In the genomic region with DNA sequence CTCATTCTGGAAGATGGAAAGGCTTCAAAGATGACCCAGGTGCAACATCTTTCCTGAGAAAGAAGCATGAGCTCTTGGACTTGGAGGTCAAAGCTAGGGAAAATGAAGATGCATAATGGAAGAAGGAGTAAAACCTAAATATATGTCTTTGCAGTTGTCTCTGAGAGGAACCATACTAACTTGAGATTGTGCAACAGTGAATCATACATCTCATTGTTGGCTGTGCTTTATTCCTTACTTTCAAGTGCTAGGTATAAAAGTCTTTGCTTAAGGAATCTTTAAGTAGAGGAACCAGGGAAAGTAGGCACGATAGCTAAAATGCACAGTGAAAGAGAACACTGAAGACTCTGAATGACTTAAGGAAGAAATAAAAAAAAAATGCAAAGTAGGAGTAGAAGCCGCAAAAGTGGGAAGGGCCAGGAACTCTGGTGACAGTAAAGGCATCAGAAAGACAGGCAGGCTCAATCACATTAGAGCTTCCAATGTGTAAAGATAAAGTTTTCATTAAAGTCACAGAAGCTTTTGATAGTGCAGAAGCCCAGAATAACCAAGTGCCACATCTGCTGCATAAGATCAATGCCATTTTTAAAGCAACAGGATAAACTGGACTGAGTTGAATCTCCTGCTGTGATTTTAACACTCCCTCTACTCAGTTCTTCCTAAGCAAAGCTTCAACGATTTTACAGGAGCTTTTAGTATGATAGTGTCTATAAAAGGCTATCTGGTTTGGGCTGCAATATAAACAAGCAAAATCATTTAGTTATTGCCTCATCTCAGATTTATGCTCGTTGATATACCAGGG, we compare ENCODE assay signal across 32 cellular contexts.
DNase-seq lines count a peak whose midpoint lies in the region; ATAC-seq and TF ChIP-seq lines count a peak whose summit lies in the region.
"Had no signal": no experiment of that assay in that cellular context is flagged by ENCODE, and none has a peak within 500 bp of the region (broad histone marks: within the 10 kb centered on the region; RNA-seq: fewer than 3 reads in every experiment).

No MANE protein-coding gene starts in this region.

- H4K8ac ChIP-seq in neuronal stem cell (ENCODE audit: low read depth, low read length) = no peak overlapping the region

- H2AK5ac ChIP-seq in neuronal stem cell (ENCODE audit: low read depth, low read length) = no peak overlapping the region

- H4K91ac ChIP-seq in neuronal stem cell (ENCODE audit: low read depth, low read length, poor library complexity) = no peak overlapping the region

- peaks cover under 1% of the 10 kb centered on the region for H3K36me3 Mint-ChIP-seq in progenitor cell of endocrine pancreas (ENCODE audit: insufficient read depth)
- H3K36me3 Mint-ChIP-seq: activated naive CD8-positive, alpha-beta T cell; naive thymus-derived CD8-positive, alpha-beta T cell; T-cell had no signal

- H3K4me2 ChIP-seq in neuronal stem cell (ENCODE audit: insufficient read depth, low read length, poor library complexity, severe bottlenecking) = no peak overlapping the region
- H3K4me2 ChIP-seq: KMS-11 had no signal

- no peak overlapping the region for H2AFZ ChIP-seq in neuronal stem cell (ENCODE audit: low read length)

- no peak for TF ChIP-seq CTCF in epithelial cell of esophagus (IDR thresholded peaks at IDR 0.05; ENCODE audit: insufficient read depth, low read depth, low read length, missing control alignments)
- no peak for TF ChIP-seq CTCF in progenitor cell of endocrine pancreas (IDR thresholded peaks at IDR 0.05; ENCODE audit: unreplicated experiment)

- no peaks in the 10 kb centered on the region for H3K36me3 ChIP-seq in neuronal stem cell (replicated peaks in 1 of 2; ENCODE audit: control insufficient read depth in 2 of 2, insufficient read depth in 2 of 2, low read length in 2 of 2)
- H3K36me3 ChIP-seq: ascending aorta; BLaER1 treated with 17β-estradiol and CSF1 and Interleukin-3, amounts not matched to agents 10 nM and 100 nM; esophagus muscularis mucosa; gastroesophageal sphincter; suprapubic skin; WERI-Rb-1 had no signal

- WGBS in neuronal stem cell (ENCODE audit: extremely low coverage in 2 of 2, insufficient read length in 2 of 2, insufficient replicate concordance in 1 of 2), 2 donors = no CpG with 5 or more reads among the region's 4 CpGs

- H2BK15ac ChIP-seq in neuronal stem cell (ENCODE audit: low read length) = no peak overlapping the region

- peaks cover 31% of the 10 kb centered on the region for H3K4me1 Mint-ChIP-seq in progenitor cell of endocrine pancreas (ENCODE audit: low read depth)
- H3K4me1 Mint-ChIP-seq: activated CD4-positive, alpha-beta T cell treated with anti-CD3 and anti-CD28 coated beads, Interleukin-2, amount 10 ng/mL, durations not matched to agents 24 days and 14 days; naive thymus-derived CD8-positive, alpha-beta T cell; T-cell had no signal

- no peak overlapping the region for H3K18ac ChIP-seq in neuronal stem cell (ENCODE audit: low read length)

- no peak overlapping the region for H3K4ac ChIP-seq in neuronal stem cell (ENCODE audit: low read length)

- peaks cover 7% of the 10 kb centered on the region for H3K9me3 Mint-ChIP-seq in progenitor cell of endocrine pancreas (ENCODE audit: low read depth)

- H2BK5ac ChIP-seq in neuronal stem cell (ENCODE audit: low read length) = no peak overlapping the region

- no peak overlapping the region for H3K23ac ChIP-seq in neuronal stem cell (ENCODE audit: low read depth, low read length, poor library complexity)

- H3K14ac ChIP-seq in neuronal stem cell (ENCODE audit: low read length) = no peak overlapping the region

- peaks cover 0 to 3% of the 10 kb centered on the region in 2 donors for H3K4me1 ChIP-seq in neuronal stem cell (ENCODE audit: control insufficient read depth in 2 of 2, insufficient read depth in 1 of 2, low read depth in 1 of 2, low read length in 2 of 2)
- H3K4me1 ChIP-seq: ascending aorta, esophagus muscularis mucosa, gastroesophageal sphincter, suprapubic skin had no signal

- DNase-seq in DMS 273 (lab: John Stamatoyannopoulos, UW; ENCODE audit: unreplicated experiment) = peak; percentile 2
- DNase-seq in DMS 273 treated with DMSO at 0.1 percent for 48 hours (lab: John Stamatoyannopoulos, UW) = no peak
- DNase-seq in NCI-H748 (lab: John Stamatoyannopoulos, UW; ENCODE audit: unreplicated experiment) = peak; percentile 46
- DNase-seq in epithelial cell of esophagus (ENCODE audit: low read depth) = peak; percentile 60
- no peak for DNase-seq in progenitor cell of endocrine pancreas (ENCODE audit: low spot score, unreplicated experiment)
- no peak for DNase-seq in neuronal stem cell (ENCODE audit: low spot score)
- no peak for DNase-seq in GM19238 (ENCODE audit: insufficient read length, low spot score)
- DNase-seq: activated CD4-positive, alpha-beta T cell treated with anti-CD3 and anti-CD28 coated beads, Interleukin-2, amount 10 ng/mL, durations not matched to agents 24 days and 14 days; activated effector memory CD4-positive, alpha-beta T cell treated with anti-CD3 and anti-CD28 coated beads, Interleukin-2, amount 50 U/mL, for 16 hours; activated T-cell treated with anti-CD3 and anti-CD28 coated beads, Interleukin-2, amount 50 U/mL, for 1 hour; caudate nucleus; COR-L47; GDM1; kidney glomerular epithelial cell; MV-4-11; naive thymus-derived CD8-positive, alpha-beta T cell; NCI-H1436 treated with DMSO at 0.1 percent for 48 hours; NCI-H510A treated with DMSO at 0.1 percent for 48 hours; NK-92 treated with Interleukin-12 subunit alpha and Interleukin-12 subunit beta, amount 100 ng/mL, for 24 hours; stimulated activated naive CD4-positive, alpha-beta T cell; T-cell; WERI-Rb-1 had no signal

- no peak overlapping the region for H3K27ac ChIP-seq in neuronal stem cell (replicated peaks; ENCODE audit: low read length)
- H3K27ac ChIP-seq: 22Rv1; ascending aorta; BLaER1 treated with 17β-estradiol and CSF1 and Interleukin-3, amounts not matched to agents 10 nM and 100 nM; esophagus muscularis mucosa; gastroesophageal sphincter; KMS-11; skin epidermis; suprapubic skin; WERI-Rb-1 had no signal

- H3K9me3 ChIP-seq in neuronal stem cell (replicated peaks in 1 of 2; ENCODE audit: control insufficient read depth in 2 of 2, insufficient read depth in 1 of 2, low read depth in 1 of 2, low read length in 2 of 2) = no peaks in the 10 kb centered on the region
- H3K9me3 ChIP-seq: ascending aorta, esophagus muscularis mucosa, gastroesophageal sphincter, suprapubic skin had no signal

- no peak overlapping the region for H2BK120ac ChIP-seq in neuronal stem cell (ENCODE audit: low read depth, low read length)

- H3K27ac Mint-ChIP-seq in progenitor cell of endocrine pancreas = peak overlapping the region; percentile 18
- H3K27ac Mint-ChIP-seq: activated CD4-positive, alpha-beta T cell treated with anti-CD3 and anti-CD28 coated beads, Interleukin-2, amount 10 ng/mL, durations not matched to agents 24 days and 14 days; activated naive CD8-positive, alpha-beta T cell; naive thymus-derived CD8-positive, alpha-beta T cell; T-cell had no signal

- H3K4me3 ChIP-seq in epithelial cell of esophagus (ENCODE audit: low read length) (no peak overlapping the region), neuronal stem cell (ENCODE audit: low read length in 2 of 2) (no peak overlapping the region)
- H3K4me3 ChIP-seq: ascending aorta; BLaER1 treated with 17β-estradiol and CSF1 and Interleukin-3, amounts not matched to agents 10 nM and 100 nM; esophagus muscularis mucosa; gastroesophageal sphincter; skin epidermis; suprapubic skin had no signal

- H3K9ac ChIP-seq in neuronal stem cell (ENCODE audit: low read depth, low read length, poor library complexity) = no peak overlapping the region
- H3K9ac ChIP-seq: BLaER1 treated with 17β-estradiol and CSF1 and Interleukin-3, amounts not matched to agents 10 nM and 100 nM; KMS-11 had no signal

- no peaks in the 10 kb centered on the region for H3K27me3 Mint-ChIP-seq in progenitor cell of endocrine pancreas
- H3K27me3 Mint-ChIP-seq: activated CD4-positive, alpha-beta T cell treated with anti-CD3 and anti-CD28 coated beads, Interleukin-2, amount 10 ng/mL, durations not matched to agents 24 days and 14 days; activated naive CD8-positive, alpha-beta T cell; T-cell had no signal

- ATAC-seq in GM21423 (IDR thresholded peaks at IDR 0.05; ENCODE audit: unreplicated experiment) = no peak
- ATAC-seq: gastroesophageal sphincter; naive thymus-derived CD8-positive, alpha-beta T cell; T-cell had no signal

- H2BK12ac ChIP-seq in neuronal stem cell (ENCODE audit: low read length) = no peak overlapping the region

- H3K79me1 ChIP-seq in neuronal stem cell (ENCODE audit: low read depth, low read length) = no peaks in the 10 kb centered on the region

- no peaks in the 10 kb centered on the region for H3K27me3 ChIP-seq in neuronal stem cell (ENCODE audit: control insufficient read depth in 3 of 3, insufficient read depth in 3 of 3, low read depth in 1 of 3, low read length in 3 of 3)
- H3K27me3 ChIP-seq: ascending aorta; BLaER1 treated with 17β-estradiol and CSF1 and Interleukin-3, amounts not matched to agents 10 nM and 100 nM; esophagus muscularis mucosa; gastroesophageal sphincter; suprapubic skin had no signal

- H3K4me3 Mint-ChIP-seq in progenitor cell of endocrine pancreas (ENCODE audit: low read depth) = no peak overlapping the region
- H3K4me3 Mint-ChIP-seq: activated CD4-positive, alpha-beta T cell treated with anti-CD3 and anti-CD28 coated beads, Interleukin-2, amount 10 ng/mL, durations not matched to agents 24 days and 14 days; activated naive CD8-positive, alpha-beta T cell; naive thymus-derived CD8-positive, alpha-beta T cell; T-cell had no signal

Comparison
In these comparisons a context has a peak if more than half of its experiments do, and no peak if none do; other contexts are left out.
1. DNase-seq: peak in DMS 273 (single experiment), NCI-H748 (single experiment) and epithelial cell of esophagus (single experiment); none in DMS 273 treated with DMSO at 0.1 percent for 48 hours (single experiment), progenitor cell of endocrine pancreas (single experiment), neuronal stem cell (single experiment) and GM19238 (single experiment).